In the genomic region with DNA sequence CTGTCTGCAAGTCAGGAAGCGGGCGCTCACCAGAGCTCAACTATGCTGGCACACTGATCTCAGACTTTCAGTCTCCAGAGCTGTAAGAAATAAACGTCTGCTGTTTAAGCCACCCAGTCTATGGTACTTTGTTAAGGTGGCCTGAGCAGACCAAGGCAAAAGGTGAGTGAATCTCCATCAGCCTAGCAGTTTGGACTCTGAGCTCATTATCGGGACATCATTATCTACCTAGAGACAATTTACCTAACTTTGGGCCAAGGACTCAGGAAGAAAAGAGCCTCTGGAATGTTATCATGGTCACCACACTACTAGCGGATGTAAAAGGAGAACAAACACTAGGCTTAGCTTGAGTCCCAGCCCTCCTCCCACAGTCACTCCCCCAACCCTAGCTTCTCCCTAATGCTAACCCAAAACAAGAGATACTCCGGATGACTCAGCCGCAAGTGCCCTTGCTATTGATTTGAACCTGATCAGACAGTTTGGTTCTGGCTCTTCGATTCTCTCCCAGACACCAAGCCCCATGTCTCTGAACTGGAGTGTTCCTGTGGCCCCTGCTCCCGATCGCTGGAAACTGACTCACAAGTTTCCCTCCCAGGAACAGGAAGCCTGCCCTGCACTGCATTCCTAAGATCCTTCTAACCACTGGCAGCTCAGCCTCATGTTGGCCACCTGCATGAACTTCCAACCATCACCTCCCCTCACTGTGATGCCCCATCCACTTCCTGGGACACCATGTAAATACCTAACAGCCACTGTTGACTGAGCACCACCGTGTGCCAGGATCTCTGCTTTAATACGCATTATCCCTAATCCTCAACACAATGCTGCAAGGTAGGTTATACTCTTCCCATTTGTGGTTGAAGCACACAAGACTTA, we compare ENCODE assay signal across 1 cellular context.
TF ChIP-seq lines count a peak whose summit lies in the region.

No MANE protein-coding gene starts in this region.

TF ChIP-seq in HepG2, 621 proteins besides CTCF, POLR2A, EP300 and RAD21 (continued from another document and continues in another):
- TF ChIP-seq, protein P1, sequence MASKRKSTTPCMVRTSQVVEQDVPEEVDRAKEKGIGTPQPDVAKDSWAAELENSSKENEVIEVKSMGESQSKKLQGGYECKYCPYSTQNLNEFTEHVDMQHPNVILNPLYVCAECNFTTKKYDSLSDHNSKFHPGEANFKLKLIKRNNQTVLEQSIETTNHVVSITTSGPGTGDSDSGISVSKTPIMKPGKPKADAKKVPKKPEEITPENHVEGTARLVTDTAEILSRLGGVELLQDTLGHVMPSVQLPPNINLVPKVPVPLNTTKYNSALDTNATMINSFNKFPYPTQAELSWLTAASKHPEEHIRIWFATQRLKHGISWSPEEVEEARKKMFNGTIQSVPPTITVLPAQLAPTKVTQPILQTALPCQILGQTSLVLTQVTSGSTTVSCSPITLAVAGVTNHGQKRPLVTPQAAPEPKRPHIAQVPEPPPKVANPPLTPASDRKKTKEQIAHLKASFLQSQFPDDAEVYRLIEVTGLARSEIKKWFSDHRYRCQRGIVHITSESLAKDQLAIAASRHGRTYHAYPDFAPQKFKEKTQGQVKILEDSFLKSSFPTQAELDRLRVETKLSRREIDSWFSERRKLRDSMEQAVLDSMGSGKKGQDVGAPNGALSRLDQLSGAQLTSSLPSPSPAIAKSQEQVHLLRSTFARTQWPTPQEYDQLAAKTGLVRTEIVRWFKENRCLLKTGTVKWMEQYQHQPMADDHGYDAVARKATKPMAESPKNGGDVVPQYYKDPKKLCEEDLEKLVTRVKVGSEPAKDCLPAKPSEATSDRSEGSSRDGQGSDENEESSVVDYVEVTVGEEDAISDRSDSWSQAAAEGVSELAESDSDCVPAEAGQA (IDR thresholded peaks at IDR 0.05; ENCODE audit: low read depth) = no peak
- TF ChIP-seq, protein P1 (CRISPR knock-in tag; IDR thresholded peaks at IDR 0.05; ENCODE audit: borderline replicate concordance) = no peak
- TF ChIP-seq, protein P2, sequence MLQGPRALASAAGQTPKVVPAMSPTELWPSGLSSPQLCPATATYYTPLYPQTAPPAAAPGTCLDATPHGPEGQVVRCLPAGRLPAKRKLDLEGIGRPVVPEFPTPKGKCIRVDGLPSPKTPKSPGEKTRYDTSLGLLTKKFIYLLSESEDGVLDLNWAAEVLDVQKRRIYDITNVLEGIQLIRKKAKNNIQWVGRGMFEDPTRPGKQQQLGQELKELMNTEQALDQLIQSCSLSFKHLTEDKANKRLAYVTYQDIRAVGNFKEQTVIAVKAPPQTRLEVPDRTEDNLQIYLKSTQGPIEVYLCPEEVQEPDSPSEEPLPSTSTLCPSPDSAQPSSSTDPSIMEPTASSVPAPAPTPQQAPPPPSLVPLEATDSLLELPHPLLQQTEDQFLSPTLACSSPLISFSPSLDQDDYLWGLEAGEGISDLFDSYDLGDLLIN (CRISPR knock-in tag; IDR thresholded peaks at IDR 0.05; ENCODE audit: borderline replicate concordance) = no peak
- TF ChIP-seq CREM (IDR thresholded peaks at IDR 0.05) (peak; percentile 65; the same call in 1 of the 2 replicates), CREM (CRISPR knock-in tag; IDR thresholded peaks at IDR 0.05) (no peak), BRCA1 (CRISPR knock-in tag; IDR thresholded peaks at IDR 0.05) (no peak), ATM (IDR thresholded peaks at IDR 0.05; ENCODE audit: borderline replicate concordance) (no peak), ZNF44 (CRISPR knock-in tag; IDR thresholded peaks at IDR 0.05) (no peak), ZNF777 (CRISPR knock-in tag; IDR thresholded peaks at IDR 0.05) (no peak), ZNF615 (CRISPR knock-in tag; IDR thresholded peaks at IDR 0.05; ENCODE audit: borderline replicate concordance) (0 out of 2 replicates have a peak, but pooled peaks have one; percentile 52), NR2F2 (IDR thresholded peaks at IDR 0.05; ENCODE audit: borderline replicate concordance, low read depth) (no peak), ZNF672 (CRISPR knock-in tag; IDR thresholded peaks at IDR 0.05) (no peak), ZNF282 (IDR thresholded peaks at IDR 0.05; ENCODE audit: partially characterized antibody) (no peak), RFXAP (CRISPR knock-in tag; IDR thresholded peaks at IDR 0.05; ENCODE audit: borderline replicate concordance) (peak; percentile 53; the same call in 1 of the 2 replicates), RXRA (CRISPR knock-in tag; IDR thresholded peaks at IDR 0.05) (no peak), SMAD9 (CRISPR knock-in tag; IDR thresholded peaks at IDR 0.05) (no peak), HOXA3 (CRISPR knock-in tag; IDR thresholded peaks at IDR 0.05) (peak; percentile 56; the same call in 1 of the 2 replicates), SSRP1 (CRISPR knock-in tag; IDR thresholded peaks at IDR 0.05) (no peak), TAF1 (CRISPR knock-in tag; IDR thresholded peaks at IDR 0.05) (no peak), ZNF660 (CRISPR knock-in tag; IDR thresholded peaks at IDR 0.05; ENCODE audit: borderline replicate concordance, low read depth) (no peak), ZNF274 (CRISPR knock-in tag; IDR thresholded peaks at IDR 0.05) (peak; percentile 62; the same call in 1 of the 2 replicates), KLF16 (CRISPR knock-in tag; IDR thresholded peaks at IDR 0.05) (no peak), ZNF562 (CRISPR knock-in tag; IDR thresholded peaks at IDR 0.05; ENCODE audit: borderline replicate concordance) (no peak), ZBTB3 (CRISPR knock-in tag; IDR thresholded peaks at IDR 0.05; ENCODE audit: borderline replicate concordance, low read depth) (no peak), ZNF883 (CRISPR knock-in tag; IDR thresholded peaks at IDR 0.05; ENCODE audit: not compliant biosample characterization) (peak; percentile 44), HIVEP1 (CRISPR knock-in tag; IDR thresholded peaks at IDR 0.05) (no peak), ZNF207 (IDR thresholded peaks at IDR 0.05; ENCODE audit: borderline replicate concordance) (no peak), NFKBIZ (CRISPR knock-in tag; IDR thresholded peaks at IDR 0.05) (0 out of 2 replicates have a peak, but pooled peaks have one; percentile 22), ZBTB7B (CRISPR knock-in tag; IDR thresholded peaks at IDR 0.05) (no peak), ZNF343 (CRISPR knock-in tag; IDR thresholded peaks at IDR 0.05) (no peak), NFE2L2 (IDR thresholded peaks at IDR 0.05; ENCODE audit: low read length) (no peak), MZF1 (CRISPR knock-in tag; IDR thresholded peaks at IDR 0.05; ENCODE audit: borderline replicate concordance) (no peak), NKX3-1 (CRISPR knock-in tag; IDR thresholded peaks at IDR 0.05) (no peak), RFX1 (IDR thresholded peaks at IDR 0.05) (no peak), ZSCAN29 (CRISPR knock-in tag; conservative IDR thresholded peaks at IDR 0.05) (0 out of 2 replicates have a peak, but pooled peaks have one; percentile 38)
- TF ChIP-seq, protein P3, sequence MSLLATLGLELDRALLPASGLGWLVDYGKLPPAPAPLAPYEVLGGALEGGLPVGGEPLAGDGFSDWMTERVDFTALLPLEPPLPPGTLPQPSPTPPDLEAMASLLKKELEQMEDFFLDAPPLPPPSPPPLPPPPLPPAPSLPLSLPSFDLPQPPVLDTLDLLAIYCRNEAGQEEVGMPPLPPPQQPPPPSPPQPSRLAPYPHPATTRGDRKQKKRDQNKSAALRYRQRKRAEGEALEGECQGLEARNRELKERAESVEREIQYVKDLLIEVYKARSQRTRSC (CRISPR knock-in tag; IDR thresholded peaks at IDR 0.05; ENCODE audit: low read depth) = no peak
- TF ChIP-seq, protein P4, sequence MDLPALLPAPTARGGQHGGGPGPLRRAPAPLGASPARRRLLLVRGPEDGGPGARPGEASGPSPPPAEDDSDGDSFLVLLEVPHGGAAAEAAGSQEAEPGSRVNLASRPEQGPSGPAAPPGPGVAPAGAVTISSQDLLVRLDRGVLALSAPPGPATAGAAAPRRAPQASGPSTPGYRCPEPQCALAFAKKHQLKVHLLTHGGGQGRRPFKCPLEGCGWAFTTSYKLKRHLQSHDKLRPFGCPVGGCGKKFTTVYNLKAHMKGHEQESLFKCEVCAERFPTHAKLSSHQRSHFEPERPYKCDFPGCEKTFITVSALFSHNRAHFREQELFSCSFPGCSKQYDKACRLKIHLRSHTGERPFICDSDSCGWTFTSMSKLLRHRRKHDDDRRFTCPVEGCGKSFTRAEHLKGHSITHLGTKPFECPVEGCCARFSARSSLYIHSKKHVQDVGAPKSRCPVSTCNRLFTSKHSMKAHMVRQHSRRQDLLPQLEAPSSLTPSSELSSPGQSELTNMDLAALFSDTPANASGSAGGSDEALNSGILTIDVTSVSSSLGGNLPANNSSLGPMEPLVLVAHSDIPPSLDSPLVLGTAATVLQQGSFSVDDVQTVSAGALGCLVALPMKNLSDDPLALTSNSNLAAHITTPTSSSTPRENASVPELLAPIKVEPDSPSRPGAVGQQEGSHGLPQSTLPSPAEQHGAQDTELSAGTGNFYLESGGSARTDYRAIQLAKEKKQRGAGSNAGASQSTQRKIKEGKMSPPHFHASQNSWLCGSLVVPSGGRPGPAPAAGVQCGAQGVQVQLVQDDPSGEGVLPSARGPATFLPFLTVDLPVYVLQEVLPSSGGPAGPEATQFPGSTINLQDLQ (CRISPR knock-in tag; IDR thresholded peaks at IDR 0.05) = no peak
- TF ChIP-seq, protein P5, sequence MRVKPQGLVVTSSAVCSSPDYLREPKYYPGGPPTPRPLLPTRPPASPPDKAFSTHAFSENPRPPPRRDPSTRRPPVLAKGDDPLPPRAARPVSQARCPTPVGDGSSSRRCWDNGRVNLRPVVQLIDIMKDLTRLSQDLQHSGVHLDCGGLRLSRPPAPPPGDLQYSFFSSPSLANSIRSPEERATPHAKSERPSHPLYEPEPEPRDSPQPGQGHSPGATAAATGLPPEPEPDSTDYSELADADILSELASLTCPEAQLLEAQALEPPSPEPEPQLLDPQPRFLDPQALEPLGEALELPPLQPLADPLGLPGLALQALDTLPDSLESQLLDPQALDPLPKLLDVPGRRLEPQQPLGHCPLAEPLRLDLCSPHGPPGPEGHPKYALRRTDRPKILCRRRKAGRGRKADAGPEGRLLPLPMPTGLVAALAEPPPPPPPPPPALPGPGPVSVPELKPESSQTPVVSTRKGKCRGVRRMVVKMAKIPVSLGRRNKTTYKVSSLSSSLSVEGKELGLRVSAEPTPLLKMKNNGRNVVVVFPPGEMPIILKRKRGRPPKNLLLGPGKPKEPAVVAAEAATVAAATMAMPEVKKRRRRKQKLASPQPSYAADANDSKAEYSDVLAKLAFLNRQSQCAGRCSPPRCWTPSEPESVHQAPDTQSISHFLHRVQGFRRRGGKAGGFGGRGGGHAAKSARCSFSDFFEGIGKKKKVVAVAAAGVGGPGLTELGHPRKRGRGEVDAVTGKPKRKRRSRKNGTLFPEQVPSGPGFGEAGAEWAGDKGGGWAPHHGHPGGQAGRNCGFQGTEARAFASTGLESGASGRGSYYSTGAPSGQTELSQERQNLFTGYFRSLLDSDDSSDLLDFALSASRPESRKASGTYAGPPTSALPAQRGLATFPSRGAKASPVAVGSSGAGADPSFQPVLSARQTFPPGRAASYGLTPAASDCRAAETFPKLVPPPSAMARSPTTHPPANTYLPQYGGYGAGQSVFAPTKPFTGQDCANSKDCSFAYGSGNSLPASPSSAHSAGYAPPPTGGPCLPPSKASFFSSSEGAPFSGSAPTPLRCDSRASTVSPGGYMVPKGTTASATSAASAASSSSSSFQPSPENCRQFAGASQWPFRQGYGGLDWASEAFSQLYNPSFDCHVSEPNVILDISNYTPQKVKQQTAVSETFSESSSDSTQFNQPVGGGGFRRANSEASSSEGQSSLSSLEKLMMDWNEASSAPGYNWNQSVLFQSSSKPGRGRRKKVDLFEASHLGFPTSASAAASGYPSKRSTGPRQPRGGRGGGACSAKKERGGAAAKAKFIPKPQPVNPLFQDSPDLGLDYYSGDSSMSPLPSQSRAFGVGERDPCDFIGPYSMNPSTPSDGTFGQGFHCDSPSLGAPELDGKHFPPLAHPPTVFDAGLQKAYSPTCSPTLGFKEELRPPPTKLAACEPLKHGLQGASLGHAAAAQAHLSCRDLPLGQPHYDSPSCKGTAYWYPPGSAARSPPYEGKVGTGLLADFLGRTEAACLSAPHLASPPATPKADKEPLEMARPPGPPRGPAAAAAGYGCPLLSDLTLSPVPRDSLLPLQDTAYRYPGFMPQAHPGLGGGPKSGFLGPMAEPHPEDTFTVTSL (CRISPR knock-in tag; IDR thresholded peaks at IDR 0.05; ENCODE audit: borderline replicate concordance) = 0 out of 2 replicates have a peak, but pooled peaks have one; percentile 18
- TF ChIP-seq, protein P6, sequence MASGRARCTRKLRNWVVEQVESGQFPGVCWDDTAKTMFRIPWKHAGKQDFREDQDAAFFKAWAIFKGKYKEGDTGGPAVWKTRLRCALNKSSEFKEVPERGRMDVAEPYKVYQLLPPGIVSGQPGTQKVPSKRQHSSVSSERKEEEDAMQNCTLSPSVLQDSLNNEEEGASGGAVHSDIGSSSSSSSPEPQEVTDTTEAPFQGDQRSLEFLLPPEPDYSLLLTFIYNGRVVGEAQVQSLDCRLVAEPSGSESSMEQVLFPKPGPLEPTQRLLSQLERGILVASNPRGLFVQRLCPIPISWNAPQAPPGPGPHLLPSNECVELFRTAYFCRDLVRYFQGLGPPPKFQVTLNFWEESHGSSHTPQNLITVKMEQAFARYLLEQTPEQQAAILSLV (CRISPR knock-in tag; IDR thresholded peaks at IDR 0.05; ENCODE audit: borderline replicate concordance) = no peak
- TF ChIP-seq, protein P7, sequence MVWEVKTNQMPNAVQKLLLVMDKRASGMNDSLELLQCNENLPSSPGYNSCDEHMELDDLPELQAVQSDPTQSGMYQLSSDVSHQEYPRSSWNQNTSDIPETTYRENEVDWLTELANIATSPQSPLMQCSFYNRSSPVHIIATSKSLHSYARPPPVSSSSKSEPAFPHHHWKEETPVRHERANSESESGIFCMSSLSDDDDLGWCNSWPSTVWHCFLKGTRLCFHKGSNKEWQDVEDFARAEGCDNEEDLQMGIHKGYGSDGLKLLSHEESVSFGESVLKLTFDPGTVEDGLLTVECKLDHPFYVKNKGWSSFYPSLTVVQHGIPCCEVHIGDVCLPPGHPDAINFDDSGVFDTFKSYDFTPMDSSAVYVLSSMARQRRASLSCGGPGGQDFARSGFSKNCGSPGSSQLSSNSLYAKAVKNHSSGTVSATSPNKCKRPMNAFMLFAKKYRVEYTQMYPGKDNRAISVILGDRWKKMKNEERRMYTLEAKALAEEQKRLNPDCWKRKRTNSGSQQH (CRISPR knock-in tag; IDR thresholded peaks at IDR 0.05; ENCODE audit: low read depth) = no peak
